10 cellular contexts compared by ENCODE assay signal in the genomic region with DNA sequence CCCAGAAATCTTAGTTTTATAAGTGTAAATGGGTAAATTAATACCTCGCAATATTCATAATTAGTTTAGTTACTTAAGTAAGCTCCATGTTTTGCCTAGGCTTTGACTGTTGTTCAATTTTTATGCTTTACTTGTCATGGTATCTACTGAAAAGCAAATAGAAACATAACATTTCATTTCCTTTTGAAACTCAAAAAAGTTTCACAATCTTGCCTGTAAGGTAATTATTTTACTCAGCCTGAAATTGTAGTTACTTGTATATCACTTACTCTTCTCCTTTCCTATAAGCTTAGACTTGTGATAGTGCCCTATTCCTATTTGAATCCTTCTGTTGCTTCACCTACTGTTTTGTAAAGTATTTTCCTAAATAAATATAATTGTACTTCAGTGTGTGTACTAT.
"Had no signal": no experiment of that assay in that cellular context is flagged by ENCODE, and none has a peak within 500 bp of the region (broad histone marks: within the 10 kb centered on the region; RNA-seq: fewer than 3 reads in every experiment).

No MANE protein-coding gene starts in this region.

- FAIRE-seq: H1, H54, HepG2 had no signal

- DNase-seq: H9, HCEC 1CT, IMR-90, KBM-7 had no signal

- H3K4me3 ChIP-seq: GM23338 had no signal

- H2AFZ ChIP-seq: GM23338 had no signal

- ATAC-seq: GM23338, HepG2 had no signal

- H3K9ac ChIP-seq: KMS-11 had no signal

- H3K27ac ChIP-seq: HL-60, KMS-11 had no signal

- H3K4me2 ChIP-seq: GM23338, KMS-11 had no signal
